In the genomic region with DNA sequence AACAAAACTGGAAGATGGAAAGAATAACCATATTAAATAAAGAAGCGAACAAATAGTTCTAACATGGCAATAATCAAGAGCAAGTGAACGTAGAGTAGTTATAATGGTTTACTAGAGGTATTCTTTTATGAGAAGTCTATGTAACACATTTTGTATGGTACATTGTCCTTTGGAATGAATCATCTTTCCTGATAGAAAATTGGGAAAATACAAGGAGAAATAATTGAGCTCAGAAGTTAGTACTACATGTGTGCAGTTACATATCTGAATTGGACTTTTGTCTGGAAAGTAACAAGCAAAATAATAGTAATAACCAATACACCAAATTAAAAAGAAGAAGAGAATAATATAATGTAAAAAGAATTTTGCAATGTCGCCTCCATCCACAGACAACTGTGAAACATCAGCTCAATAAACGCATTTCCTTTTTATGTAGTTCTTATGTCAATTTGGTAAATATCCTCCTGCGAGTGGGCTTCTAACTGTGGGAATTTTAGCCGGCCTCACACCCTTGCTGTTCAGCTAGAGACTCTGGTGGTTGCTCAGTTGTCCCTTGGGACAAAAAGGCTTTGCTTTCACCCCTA, we compare ENCODE assay signal across 8 cellular contexts. TPM values are rescaled to one million over a fixed set of nuclear protein-coding genes. Genes with fewer than 3 reads are reported as not detected.
DNase-seq lines count a peak whose midpoint lies in the region; ATAC-seq and TF ChIP-seq lines count a peak whose summit lies in the region.

No MANE protein-coding gene starts in this region.

- H4K8ac ChIP-seq in neuronal stem cell (ENCODE audit: low read depth, low read length) = no peak overlapping the region

- H3K27ac ChIP-seq in CD4-positive, alpha-beta T cell (ENCODE audit: low read depth, low read length) = peak overlapping the region; percentile 66
- peak overlapping the region; percentile 51 for H3K27ac ChIP-seq in neuronal stem cell (replicated peaks; ENCODE audit: low read length)

- H3K36me3 Mint-ChIP-seq in CD4-positive, alpha-beta T cell (ENCODE audit: low read depth) = peaks cover 42% of the 10 kb centered on the region
- peaks cover 28% of the 10 kb centered on the region for H3K36me3 Mint-ChIP-seq in chondrocyte (ENCODE audit: low read depth)

- no peak overlapping the region for H3K4ac ChIP-seq in neuronal stem cell (ENCODE audit: low read length)

- peak overlapping the region; percentile 99 for H3K27ac Mint-ChIP-seq in CD4-positive, alpha-beta T cell
- peak overlapping the region; percentile 98 for H3K27ac Mint-ChIP-seq in chondrocyte (ENCODE audit: unreplicated experiment)

- no peak for ATAC-seq in CD4-positive, alpha-beta T cell (ENCODE audit: poor library complexity)
- ATAC-seq in HG03460 (IDR thresholded peaks at IDR 0.05; ENCODE audit: unreplicated experiment) (no peak), HG03439 (IDR thresholded peaks at IDR 0.05; ENCODE audit: unreplicated experiment) (no peak), GM21825 (IDR thresholded peaks at IDR 0.05; ENCODE audit: unreplicated experiment) (no peak)

- no peaks in the 10 kb centered on the region for H3K27me3 Mint-ChIP-seq in CD4-positive, alpha-beta T cell
- no peaks in the 10 kb centered on the region for H3K27me3 Mint-ChIP-seq in chondrocyte (ENCODE audit: low read depth)

- TF ChIP-seq CTCF in CD4-positive, alpha-beta T cell (IDR thresholded peaks at IDR 0.05) = no peak
- TF ChIP-seq CTCF in chondrocyte (IDR thresholded peaks at IDR 0.05) = no peak

- H3K9me3 ChIP-seq in CD4-positive, alpha-beta T cell (ENCODE audit: control insufficient read depth, low read length) = no peaks in the 10 kb centered on the region
- H3K9me3 ChIP-seq in neuronal stem cell (replicated peaks in 1 of 2; ENCODE audit: control insufficient read depth in 2 of 2, insufficient read depth in 1 of 2, low read depth in 1 of 2, low read length in 2 of 2) = no peaks in the 10 kb centered on the region

- DNase-seq in CD4-positive, alpha-beta T cell = no peak
- peak; percentile 34 for DNase-seq in NCI-H1694 (lab: John Stamatoyannopoulos, UW)
- no peak for DNase-seq in chondrocyte (ENCODE audit: low spot score)
- no peak for DNase-seq in neuronal stem cell (ENCODE audit: low spot score)
- DNase-seq in activated CD4-positive, alpha-beta T cell treated with anti-CD3 and anti-CD28 coated beads, Interleukin-2, amount 50 U/mL, for 48 hours = no peak

- peak overlapping the region in 1 of 2 donors; percentile 77 for H3K4me3 ChIP-seq in neuronal stem cell (ENCODE audit: low read length in 2 of 2)

- peaks cover 13% of the 10 kb centered on the region for H3K79me1 ChIP-seq in neuronal stem cell (ENCODE audit: low read depth, low read length)

- H3K4me2 ChIP-seq in neuronal stem cell (ENCODE audit: insufficient read depth, low read length, poor library complexity, severe bottlenecking) = no peak overlapping the region

- H2BK120ac ChIP-seq in neuronal stem cell (ENCODE audit: low read depth, low read length) = no peak overlapping the region

- H3K36me3 ChIP-seq in neuronal stem cell (replicated peaks in 1 of 2; ENCODE audit: control insufficient read depth in 2 of 2, insufficient read depth in 2 of 2, low read length in 2 of 2) = peaks cover 12 to 29% of the 10 kb centered on the region in 2 donors

- H3K4me1 Mint-ChIP-seq in CD4-positive, alpha-beta T cell (ENCODE audit: low read depth) = peaks cover 21% of the 10 kb centered on the region
- peaks cover 32% of the 10 kb centered on the region for H3K4me1 Mint-ChIP-seq in chondrocyte (ENCODE audit: low read depth)

- no peak overlapping the region for H2AK5ac ChIP-seq in neuronal stem cell (ENCODE audit: low read depth, low read length)

- no peaks in the 10 kb centered on the region for H3K27me3 ChIP-seq in CD4-positive, alpha-beta T cell (ENCODE audit: control insufficient read depth, insufficient read depth, low read length)
- H3K27me3 ChIP-seq in neuronal stem cell (ENCODE audit: control insufficient read depth in 3 of 3, insufficient read depth in 3 of 3, low read depth in 1 of 3, low read length in 3 of 3) = no peaks in the 10 kb centered on the region

- CTCF ChIA-PET in CD4-positive, alpha-beta T cell (lab: Charles Lee) = interaction anchor here (0.6 to 2.4 kb wide), 6 partner anchors 44 to 1033 kb away, joined by 3 to 12 read pairs (median 3); no protein-coding TSS in a partner anchor

- no peak overlapping the region for H4K91ac ChIP-seq in neuronal stem cell (ENCODE audit: low read depth, low read length, poor library complexity)

- peak overlapping the region; percentile 30 for H3K4me3 Mint-ChIP-seq in CD4-positive, alpha-beta T cell
- H3K4me3 Mint-ChIP-seq in chondrocyte (ENCODE audit: unreplicated experiment) = peak overlapping the region; percentile 54

- H3K9ac ChIP-seq in neuronal stem cell (ENCODE audit: low read depth, low read length, poor library complexity) = no peak overlapping the region

- no peak overlapping the region for H3K14ac ChIP-seq in neuronal stem cell (ENCODE audit: low read length)

- no peak overlapping the region for H3K23ac ChIP-seq in neuronal stem cell (ENCODE audit: low read depth, low read length, poor library complexity)

- WGBS in neuronal stem cell (ENCODE audit: extremely low coverage in 2 of 2, insufficient read length in 2 of 2, insufficient replicate concordance in 1 of 2), 2 donors = no CpG with 5 or more reads among the region's 6 CpGs

- H3K18ac ChIP-seq in neuronal stem cell (ENCODE audit: low read length) = no peak overlapping the region

- intact Hi-C loops in CD4-positive, alpha-beta T cell (cut with DNase I, micrococcal nuclease) = loop anchor here (1.0 to 5.0 kb wide), 5 partner anchors 44 to 78 kb away; a partner anchor contains a TSS

- peaks cover 3 to 24% of the 10 kb centered on the region in 2 donors for H3K4me1 ChIP-seq in neuronal stem cell (ENCODE audit: control insufficient read depth in 2 of 2, insufficient read depth in 1 of 2, low read depth in 1 of 2, low read length in 2 of 2)

- H3K9me3 Mint-ChIP-seq in CD4-positive, alpha-beta T cell = no peaks in the 10 kb centered on the region
- no peaks in the 10 kb centered on the region for H3K9me3 Mint-ChIP-seq in chondrocyte (ENCODE audit: low read depth)

- H2BK12ac ChIP-seq in neuronal stem cell (ENCODE audit: low read length) = no peak overlapping the region

- POLR2A ChIA-PET in CD4-positive, alpha-beta T cell (lab: Charles Lee) = interaction anchor here (1.3 to 4.1 kb wide), 8 partner anchors 31 to 101 kb away, joined by 3 to 374 read pairs (median 23); a partner anchor contains a TSS

- no peak overlapping the region for H2BK5ac ChIP-seq in neuronal stem cell (ENCODE audit: low read length)

- no peak overlapping the region for H2BK15ac ChIP-seq in neuronal stem cell (ENCODE audit: low read length)

- H2AFZ ChIP-seq in neuronal stem cell (ENCODE audit: low read length) = no peak overlapping the region

RNA-seq across cellular contexts. Expression of a gene that starts 0.9 kb away (rescaled TPM):
- total RNA-seq in CD4-positive, alpha-beta T cell = 100 to 1,000 TPM; 295 to 305 TPM
- total RNA-seq in chondrocyte = 431 to 551 TPM (median 437 TPM) in 3 replicates
- polyA plus RNA-seq in neuronal stem cell (2013, experiment 1 of 2) = 1,513 TPM
- polyA plus RNA-seq in neuronal stem cell (2013, experiment 2 of 2) = 1,492 TPM

RNA-seq across cellular contexts. Expression of a gene that starts 58.6 kb away (rescaled TPM):
- 100 to 1,000 TPM; 116 to 120 TPM for total RNA-seq in CD4-positive, alpha-beta T cell
- 544 to 857 TPM (median 551 TPM) in 3 replicates for total RNA-seq in chondrocyte
- polyA plus RNA-seq in neuronal stem cell (2013, experiment 1 of 2) = 3,086 TPM
- 3,054 TPM for polyA plus RNA-seq in neuronal stem cell (2013, experiment 2 of 2)
